Comparison of ENCODE assay signal across 1 cellular context in the genomic region with DNA sequence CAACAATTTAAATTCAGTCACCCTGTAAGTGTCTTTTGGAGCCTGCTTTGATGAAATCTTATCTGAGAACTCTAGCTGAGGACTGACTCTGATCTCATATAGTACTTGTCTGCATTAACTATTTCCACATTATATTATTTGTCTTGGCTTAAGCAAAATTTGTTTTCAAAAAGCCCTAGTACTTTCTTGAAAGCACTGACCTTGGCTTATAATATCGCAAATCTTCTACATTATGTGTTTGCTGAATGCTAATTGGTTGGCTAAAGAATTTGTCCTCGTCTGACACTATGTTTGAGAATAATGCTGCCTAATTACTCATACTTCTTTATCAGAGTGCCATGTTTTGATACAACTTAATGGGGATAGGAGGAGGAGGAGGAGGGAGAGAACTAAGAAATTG.
TF ChIP-seq lines count a peak whose summit lies in the region.

No MANE protein-coding gene starts in this region.

TF ChIP-seq in HepG2, 621 proteins besides CTCF, POLR2A, EP300 and RAD21:
- TF ChIP-seq ZFP62 (CRISPR knock-in tag; IDR thresholded peaks at IDR 0.05) = no peak
- TF ChIP-seq MIXL1 (CRISPR knock-in tag; IDR thresholded peaks at IDR 0.05) = peak; percentile 9; the same call in 1 of the 2 replicates
